In the genomic region with DNA sequence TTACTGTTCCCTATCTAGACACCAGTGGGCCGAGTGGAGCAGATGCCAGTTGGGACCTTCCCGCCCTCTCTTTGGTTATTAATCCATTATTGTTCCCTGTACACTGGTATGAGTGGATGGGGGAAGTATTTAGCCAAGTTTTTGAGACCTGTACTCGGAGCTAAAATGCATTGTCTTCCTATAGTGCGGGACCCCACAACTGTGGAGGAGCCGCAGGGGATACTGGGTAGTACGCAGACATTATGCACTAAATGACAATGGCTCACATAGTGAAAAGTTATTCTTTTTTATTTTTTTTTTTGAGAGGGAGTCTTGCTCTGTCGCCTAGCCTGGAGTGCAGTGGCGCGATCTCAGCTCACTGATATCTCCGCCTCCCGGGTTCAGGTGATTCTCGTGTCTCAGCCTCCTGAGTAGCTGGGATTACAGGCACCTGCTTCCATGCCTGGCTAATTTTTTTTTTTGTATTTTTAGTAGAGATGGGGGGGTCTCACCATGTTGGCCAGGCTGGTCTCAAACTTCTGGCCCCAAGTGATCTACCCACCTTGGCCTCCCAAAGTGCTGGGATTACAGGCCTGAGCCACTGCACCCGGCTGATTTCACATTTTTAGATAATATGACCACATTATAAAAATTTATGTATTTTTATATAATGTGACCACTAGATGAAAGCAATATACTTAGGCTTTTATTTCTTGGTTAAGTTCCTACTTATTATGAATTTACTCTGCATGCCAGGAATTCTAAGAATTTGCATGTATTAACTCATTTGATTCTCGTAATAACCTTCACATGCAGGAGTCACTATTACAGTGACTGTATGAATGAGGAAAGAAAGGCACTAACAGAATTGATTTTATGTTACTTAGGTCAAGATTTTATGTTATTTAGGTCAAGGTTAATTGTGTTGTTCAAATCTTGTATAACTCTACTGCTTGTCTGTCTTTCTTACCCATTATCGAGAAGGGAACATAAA, we compare ENCODE assay signal across 7 cellular contexts. TPM values are rescaled to one million over a fixed set of nuclear protein-coding genes. Genes with fewer than 3 reads are reported as not detected.
A peak's percentile ranks its signal among the peaks of the same experiment; 100 is the strongest.
DNase-seq lines count a peak whose midpoint lies in the region; ATAC-seq, FAIRE-seq and TF ChIP-seq lines count a peak whose summit lies in the region.

No MANE protein-coding gene starts in this region.

- no peak for TF ChIP-seq EP300 in K562 (IDR thresholded peaks at IDR 0.05; ENCODE audit: low read length)

- POLR2A ChIA-PET in K562 (lab: Yijun Ruan, JAX) = interaction anchor here (1.6 to 3.1 kb wide), 3 partner anchors 14 to 156 kb away, joined by 4 to 24 read pairs (median 5); no protein-coding TSS in a partner anchor

- in situ Hi-C loops in K562 (cut with MboI) (loop anchor here (5.0 kb wide), 1 partner anchor 128 kb away; no protein-coding TSS in a partner anchor), gastrocnemius medialis (cut with MboI; ENCODE audit: low sequenced_read_pairs in 4 of 4) (loop anchor here in 2 of 4 donors (10.0 to 25.0 kb wide), 2 partner anchors 128 to 130 kb away; a partner anchor contains a TSS)

- H3K4me3 ChIP-seq in K562 = peak overlapping the region; percentile 62
- peak overlapping the region in 1 of 4 donors; percentile 21 for H3K4me3 ChIP-seq in gastrocnemius medialis
- H3K4me3 ChIP-seq in dorsolateral prefrontal cortex = peak overlapping the region in 20 of 59 donors; percentile 8 to 47 (median 34)

- H3K4me2 ChIP-seq in K562 (ENCODE audit: insufficient read depth, low read length) = peak overlapping the region; percentile 87

- H3K27me3 ChIP-seq in K562 (ENCODE audit: control insufficient read depth in 2 of 2, insufficient read depth in 2 of 2, low read length in 2 of 2) (no peaks in the 10 kb centered on the region), gastrocnemius medialis (no peaks in the 10 kb centered on the region), dorsolateral prefrontal cortex (no peaks in the 10 kb centered on the region)

- peak overlapping the region; percentile 76 to 93 for H3K9ac ChIP-seq in K562 (ENCODE audit: insufficient read depth in 1 of 2, low read depth in 2 of 2, low read length in 2 of 2)

- H3K9me3 ChIP-seq in K562 (replicated peaks; ENCODE audit: control insufficient read depth, insufficient read depth, low read depth, low read length) (no peaks in the 10 kb centered on the region), gastrocnemius medialis (no peaks in the 10 kb centered on the region)

- FAIRE-seq in K562 (lab: Jason Lieb, UNC) = no peak

- CTCF ChIA-PET in K562 (lab: Yijun Ruan, JAX; ENCODE audit: low intra/inter-chr PET ratio) = no interaction called here

- 1% methylated on average over 14 of the region's 15 CpGs for WGBS in K562 (ENCODE audit: insufficient coverage, low coverage, missing lambda C conversion rate)

- ATAC-seq in GM18502 (IDR thresholded peaks at IDR 0.05; ENCODE audit: poor library complexity, unreplicated experiment) = peak; percentile 9
- ATAC-seq in HG03196 (IDR thresholded peaks at IDR 0.05; ENCODE audit: unreplicated experiment) = peak; percentile 12
- ATAC-seq in K562 = peak; percentile 23
- ATAC-seq in gastrocnemius medialis = no peak
- no peak for ATAC-seq in HG03097 (IDR thresholded peaks at IDR 0.05; ENCODE audit: low FRiP score, unreplicated experiment)

- TF ChIP-seq CTCF in K562 (IDR thresholded peaks at IDR 0.05 in 2 of 3, conservative IDR thresholded peaks at IDR 0.05 in 1 of 3; ENCODE audit: insufficient read depth in 2 of 3, low read depth in 1 of 3, low read length in 3 of 3) (no peak), gastrocnemius medialis (IDR thresholded peaks at IDR 0.05 in 4 of 5, conservative IDR thresholded peaks at IDR 0.05 in 1 of 5) (no peak), dorsolateral prefrontal cortex (IDR thresholded peaks at IDR 0.05 in 54 of 56, conservative IDR thresholded peaks at IDR 0.05 in 2 of 56; ENCODE audit: low read depth in 1 of 56, partially characterized antibody in 56 of 56) (no peak)

- H3K4me1 ChIP-seq in K562 (replicated peaks in 1 of 2; ENCODE audit: control insufficient read depth in 2 of 2, insufficient read depth in 2 of 2, low read length in 2 of 2) (peaks cover 0 to 4% of the 10 kb centered on the region in 2 experiments; a peak in 2 of 5 replicates), gastrocnemius medialis (peaks cover 8 to 14% of the 10 kb centered on the region in 2 donors)

- H3K9me1 ChIP-seq in K562 (ENCODE audit: control insufficient read depth, insufficient read depth, low read length) = no peaks in the 10 kb centered on the region

- TF ChIP-seq RAD21 in K562 (CRISPR knock-in tag; conservative IDR thresholded peaks at IDR 0.05 in 1 of 2, IDR thresholded peaks at IDR 0.05 in 1 of 2) = no peak

- no peak for DNase-seq in K562 (ENCODE audit: extremely low read depth in 1 of 4, low spot score in 3 of 4)
- DNase-seq in gastrocnemius medialis = no peak
- DNase-seq in dorsolateral prefrontal cortex = no peak
- no peak for DNase-seq in foreskin melanocyte

- H3K27ac ChIP-seq in K562 (ENCODE audit: extremely low read depth, low read depth, low read length) (peak overlapping the region; percentile 80), gastrocnemius medialis (peak overlapping the region in 3 of 4 donors; percentile 17 to 45 (median 39)), dorsolateral prefrontal cortex (peak overlapping the region in 2 of 59 donors; percentile 62 to 70)

- peak overlapping the region; percentile 93 for H2AFZ ChIP-seq in K562 (ENCODE audit: low read depth, low read length)

- H3K79me2 ChIP-seq in K562 (ENCODE audit: control insufficient read depth, insufficient read depth, low read length) = peaks cover 43% of the 10 kb centered on the region

- peaks cover 11% of the 10 kb centered on the region; the same call in 2 of the 3 replicates for H3K36me3 ChIP-seq in K562 (ENCODE audit: control insufficient read depth, insufficient read depth, low read length)
- H3K36me3 ChIP-seq in gastrocnemius medialis = no peaks in the 10 kb centered on the region

- intact Hi-C loops in K562 (cut with micrococcal nuclease) = loop anchor here (5.0 kb wide), 3 partner anchors 113 to 522 kb away; a partner anchor contains a TSS
- intact Hi-C loops in gastrocnemius medialis (cut with DNase I; ENCODE audit: low total_unique reads) = loop anchor here (5.0 kb wide), 2 partner anchors 47 to 327 kb away; no protein-coding TSS in a partner anchor
- intact Hi-C loops in dorsolateral prefrontal cortex (cut with DNase I) = no loop called here

- TF ChIP-seq POLR2A in K562 (conservative IDR thresholded peaks at IDR 0.05) (no peak), gastrocnemius medialis (IDR thresholded peaks at IDR 0.05) (no peak)

- no TSS peak for BruUV-seq in K562 (replicated peaks; lab: Mats Ljungman, UMichigan)

- H4K20me1 ChIP-seq in K562 (replicated peaks; ENCODE audit: control insufficient read depth, insufficient read depth, low read length) = no peaks in the 10 kb centered on the region

TF ChIP-seq in K562, 482 proteins besides CTCF, POLR2A, EP300 and RAD21 (continues in another document):
- no peak for TF ChIP-seq ZNF184 (CRISPR knock-in tag; IDR thresholded peaks at IDR 0.05)

RNA-seq across cellular contexts. Expression of a gene that starts 25.9 kb away (rescaled TPM):
- 15.2 and 30.8 TPM in 2 replicates for total RNA-seq in K562 (2011; cell fraction: chromatin; rRNA removed; ENCODE audit: low replicate concordance)
- 10.2 and 12.5 TPM in 2 replicates for total RNA-seq in K562 (2011; cell fraction: nucleolus; rRNA removed)
- 12.8 and 16.9 TPM in 2 replicates for total RNA-seq in K562 (2011; cell fraction: nucleoplasm; rRNA removed)
- 20.9 and 23.2 TPM in 2 replicates for total RNA-seq in K562 (2014; rRNA removed)
- 27.7 and 32.8 TPM in 2 replicates for total RNA-seq in K562 (2014; rRNA removed; fragmentation: Illumina TruSeq; extraction: Trizol)
- 27.7 and 31.4 TPM in 2 replicates for total RNA-seq in K562 (2015; rRNA removed; fragmentation: Illumina TruSeq; extraction: Trizol)
- total RNA-seq in K562 (2021) = 17.9 and 21.6 TPM in 2 replicates
- polyA plus RNA-seq in K562 (2011; rRNA removed) = 15.1 and 16.6 TPM in 2 replicates
- 7.0 and 11.9 TPM in 2 replicates for polyA plus RNA-seq in K562 (2011; cell fraction: cytosol; rRNA removed)
- 19.5 and 20.9 TPM in 2 replicates for polyA plus RNA-seq in K562 (2011; cell fraction: nucleus; rRNA removed)
- 15.1 and 20.9 TPM in 2 replicates for polyA plus RNA-seq in K562 (2012)
- polyA plus RNA-seq in K562 (2014; fragmentation: Illumina TruSeq; extraction: Trizol) = 20.7 and 24.8 TPM in 2 replicates
- 10 to 100 TPM; 10.2 to 19.3 TPM for polyA plus RNA-seq in K562 (2014; fragmentation: Nextera tagmentation; extraction: Ambion mirVana)
- 15.5 and 19.4 TPM in 2 replicates for polyA plus RNA-seq in K562 (2014; rRNA removed)
- 22.1 and 23.8 TPM in 2 replicates for polyA minus RNA-seq in K562 (2011; rRNA and poly(A)+ RNA removed)
- 7.6 and 10.8 TPM in 2 replicates for polyA minus RNA-seq in K562 (2011; cell fraction: cytosol; rRNA and poly(A)+ RNA removed)
- polyA minus RNA-seq in K562 (2011; cell fraction: nucleus; rRNA and poly(A)+ RNA removed) = 9.6 and 14.7 TPM in 2 replicates
- total RNA-seq in gastrocnemius medialis = 1 to 10 TPM; 2.3 to 3.5 (median 2.9) TPM
- 1 to 10 TPM in 118 of 120 experiments, under 1 TPM in 2; 0.80 to 7.9 (median 3.2) TPM for total RNA-seq in dorsolateral prefrontal cortex

RNA-seq across cellular contexts. Expression of a gene that starts 51.5 kb away (rescaled TPM):
- 75.0 and 98.6 TPM in 2 replicates for total RNA-seq in K562 (2011; cell fraction: chromatin; rRNA removed; ENCODE audit: low replicate concordance)
- 34.9 and 39.4 TPM in 2 replicates for total RNA-seq in K562 (2011; cell fraction: nucleolus; rRNA removed)
- total RNA-seq in K562 (2011; cell fraction: nucleoplasm; rRNA removed) = 55.7 and 65.5 TPM in 2 replicates
- total RNA-seq in K562 (2014; rRNA removed) (10.8 TPM in 2 replicates), K562 (2014; rRNA removed; fragmentation: Illumina TruSeq; extraction: Trizol) (17.4 and 19.7 TPM in 2 replicates), K562 (2015; rRNA removed; fragmentation: Illumina TruSeq; extraction: Trizol) (10.7 and 12.6 TPM in 2 replicates), K562 (2021) (12.1 and 12.2 TPM in 2 replicates), gastrocnemius medialis (1 to 10 TPM; 2.4 to 7.3 (median 3.6) TPM), dorsolateral prefrontal cortex (1 to 10 TPM; 1.5 to 9.8 (median 4.2) TPM)
- polyA plus RNA-seq in K562 (2011; rRNA removed) (20.4 and 21.9 TPM in 2 replicates), K562 (2014; fragmentation: Illumina TruSeq; extraction: Trizol) (9.9 and 10.6 TPM in 2 replicates), K562 (2014; fragmentation: Nextera tagmentation; extraction: Ambion mirVana) (1 to 10 TPM; 7.1 to 7.2 TPM), K562 (2014; rRNA removed) (8.0 and 9.9 TPM in 2 replicates)
- 8.4 and 12.9 TPM in 2 replicates for polyA plus RNA-seq in K562 (2011; cell fraction: cytosol; rRNA removed)
- 16.1 and 18.3 TPM in 2 replicates for polyA plus RNA-seq in K562 (2011; cell fraction: nucleus; rRNA removed)
- polyA plus RNA-seq in K562 (2012) = 7.7 and 9.6 TPM in 2 replicates
- polyA minus RNA-seq in K562 (2011; rRNA and poly(A)+ RNA removed) = 34.7 TPM in 2 replicates
- 13.5 and 13.9 TPM in 2 replicates for polyA minus RNA-seq in K562 (2011; cell fraction: cytosol; rRNA and poly(A)+ RNA removed)
- 13.9 and 32.2 TPM in 2 replicates for polyA minus RNA-seq in K562 (2011; cell fraction: nucleus; rRNA and poly(A)+ RNA removed)

Comparison
In these comparisons a context has a peak if more than half of its experiments do, and no peak if none do; other contexts are left out.
1. ATAC-seq: peak in GM18502 (single experiment), HG03196 (single experiment) and K562 (single experiment); none in gastrocnemius medialis (0 of 2) and HG03097 (single experiment).
2. intact Hi-C loops: an anchor here in K562 (5.0 kb wide) and gastrocnemius medialis (5.0 kb wide); none called in dorsolateral prefrontal cortex.